In genomic region chr19:45385392-45386221, GRCh38 we compare ENCODE assay signal across 1 cellular context.
TF ChIP-seq lines count a peak whose summit lies in the region.

No MANE protein-coding gene starts in this region.

TF ChIP-seq in SK-N-SH, 30 proteins besides CTCF, POLR2A, EP300 and RAD21 (continued from another document):
- TF ChIP-seq CHD2 (IDR thresholded peaks at IDR 0.05; ENCODE audit: low read length, partially characterized antibody) (no peak), IRF3 (IDR thresholded peaks at IDR 0.05; ENCODE audit: low read depth, low read length) (no peak), MEF2A (IDR thresholded peaks at IDR 0.05; ENCODE audit: borderline replicate concordance, low read depth) (no peak), SMC3 (IDR thresholded peaks at IDR 0.05; ENCODE audit: low read depth, low read length) (no peak), EZH2phosphoT487 (IDR thresholded peaks at IDR 0.05; ENCODE audit: borderline replicate concordance, low read depth) (no peak), FOSL2 (IDR thresholded peaks at IDR 0.05; ENCODE audit: borderline replicate concordance, low read depth) (no peak), SIN3A (IDR thresholded peaks at IDR 0.05; ENCODE audit: borderline replicate concordance, low read depth, low read length) (no peak), NFIC (IDR thresholded peaks at IDR 0.05; ENCODE audit: borderline replicate concordance) (no peak), TAF1 (IDR thresholded peaks at IDR 0.05; ENCODE audit: borderline replicate concordance, low read depth, low read length) (no peak), JUND (IDR thresholded peaks at IDR 0.05) (no peak), MAX (IDR thresholded peaks at IDR 0.05; ENCODE audit: low read depth) (no peak)
